27 cellular contexts compared by ENCODE assay signal in the genomic region with DNA sequence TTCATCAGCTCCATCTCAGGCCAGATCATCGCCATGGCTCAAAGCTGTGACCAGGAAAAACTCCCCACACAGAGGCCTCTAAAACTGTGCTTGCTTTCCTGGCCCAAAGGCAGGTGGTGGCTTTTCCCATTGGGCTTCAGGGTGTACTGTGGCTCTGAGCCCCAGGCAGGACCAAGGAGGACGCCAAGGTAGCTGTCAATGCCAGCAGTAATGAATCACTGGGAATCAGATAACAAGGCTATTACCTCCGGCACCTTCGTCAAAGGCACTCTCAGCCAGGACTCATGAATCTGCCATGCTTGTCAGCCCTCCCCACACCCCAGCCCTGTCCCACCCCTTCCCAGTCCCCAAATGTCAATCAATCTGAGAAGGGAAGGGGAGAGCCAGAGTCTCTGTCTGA. TPM values are rescaled to one million over a fixed set of nuclear protein-coding genes. Genes with fewer than 3 reads are reported as not detected.
A peak's percentile ranks its signal among the peaks of the same experiment; 100 is the strongest.
DNase-seq lines count a peak whose midpoint lies in the region; ATAC-seq, FAIRE-seq and TF ChIP-seq lines count a peak whose summit lies in the region.
"Had no signal": no experiment of that assay in that cellular context is flagged by ENCODE, and none has a peak within 500 bp of the region (broad histone marks: within the 10 kb centered on the region; RNA-seq: fewer than 3 reads in every experiment).

No MANE protein-coding gene starts in this region.

- no peak overlapping the region for H3K4me3 Mint-ChIP-seq in osteocyte (ENCODE audit: unreplicated experiment)
- H3K4me3 Mint-ChIP-seq: CD4-positive, CD25-positive, alpha-beta regulatory T cell; CD8-positive, alpha-beta T cell had no signal

- no peaks in the 10 kb centered on the region for H3K27me3 ChIP-seq in BLaER1 treated with 17β-estradiol and CSF1 and Interleukin-3, amounts not matched to agents 10 nM and 100 nM
- H3K27me3 ChIP-seq in bronchial epithelial cell (ENCODE audit: control insufficient read depth, insufficient read depth, low read length) (no peaks in the 10 kb centered on the region), foreskin keratinocyte (peaks cover 55% of the 10 kb centered on the region), smooth muscle cell (ENCODE audit: low read depth) (peaks cover 42% of the 10 kb centered on the region)
- H3K27me3 ChIP-seq: BE2C had no signal

- H3K4me3 ChIP-seq in BLaER1 treated with 17β-estradiol and CSF1 and Interleukin-3, amounts not matched to agents 10 nM and 100 nM = no peak overlapping the region
- no peak overlapping the region for H3K4me3 ChIP-seq in bronchial epithelial cell (ENCODE audit: low read depth, low read length)
- H3K4me3 ChIP-seq in smooth muscle cell = no peak overlapping the region
- H3K4me3 ChIP-seq: A549, GM23248 had no signal

- H3K36me3 Mint-ChIP-seq in osteocyte (ENCODE audit: unreplicated experiment) = no peaks in the 10 kb centered on the region
- H3K36me3 Mint-ChIP-seq: CD4-positive, CD25-positive, alpha-beta regulatory T cell; CD8-positive, alpha-beta T cell had no signal

- peak overlapping the region in 9 of 11 experiments; percentile 21 to 68 (median 51); a peak in 13 of 22 replicates for H3K4me2 ChIP-seq in BLaER1 treated with 17β-estradiol and CSF1 and Interleukin-3, amounts not matched to agents 10 nM and 100 nM
- H3K4me2 ChIP-seq in smooth muscle cell = no peak overlapping the region
- H3K4me2 ChIP-seq: A549 had no signal

- no peak for FAIRE-seq in bronchial epithelial cell (lab: Jason Lieb, UNC)
- FAIRE-seq in D721Med (lab: Jason Lieb, UNC) = no peak
- FAIRE-seq: A549, GM12891, GM18507, H1 had no signal

- no peaks in the 10 kb centered on the region for H3F3A ChIP-seq in smooth muscle cell (ENCODE audit: low read depth)

- no peaks in the 10 kb centered on the region for H3K36me3 ChIP-seq in BLaER1 treated with 17β-estradiol and CSF1 and Interleukin-3, amounts not matched to agents 10 nM and 100 nM
- H3K36me3 ChIP-seq in bronchial epithelial cell (ENCODE audit: control insufficient read depth, insufficient read depth, low read length) (no peaks in the 10 kb centered on the region), smooth muscle cell (ENCODE audit: low read depth) (no peaks in the 10 kb centered on the region)
- H3K36me3 ChIP-seq: BE2C had no signal

- H4K20me1 ChIP-seq in BLaER1 treated with 17β-estradiol and CSF1 and Interleukin-3, amounts not matched to agents 10 nM and 100 nM = no peaks in the 10 kb centered on the region
- H4K20me1 ChIP-seq in smooth muscle cell (ENCODE audit: low read depth) = no peaks in the 10 kb centered on the region

- H3K27ac ChIP-seq in BLaER1 treated with 17β-estradiol and CSF1 and Interleukin-3, amounts not matched to agents 10 nM and 100 nM = no peak overlapping the region
- H3K27ac ChIP-seq in foreskin keratinocyte (no peak overlapping the region), smooth muscle cell (ENCODE audit: low read depth) (no peak overlapping the region)
- H3K27ac ChIP-seq: A549, C4-2B, GM23248 had no signal

- H3K79me2 ChIP-seq in smooth muscle cell (ENCODE audit: low read depth) = no peaks in the 10 kb centered on the region

- TF ChIP-seq CTCF in bronchial epithelial cell (IDR thresholded peaks at IDR 0.05; ENCODE audit: insufficient read depth, low read length, severe bottlenecking) (no peak), foreskin keratinocyte (conservative IDR thresholded peaks at IDR 0.05) (no peak), osteocyte (IDR thresholded peaks at IDR 0.05) (no peak), smooth muscle cell (IDR thresholded peaks at IDR 0.05; ENCODE audit: borderline replicate concordance, insufficient read depth, poor library complexity, severe bottlenecking) (no peak), D721Med (IDR thresholded peaks at IDR 0.05; ENCODE audit: insufficient read depth, missing control alignments) (no peak)

- H3K27me3 Mint-ChIP-seq in osteocyte (ENCODE audit: unreplicated experiment) = peaks cover 3% of the 10 kb centered on the region

- no peak overlapping the region for H3K27ac Mint-ChIP-seq in osteocyte (ENCODE audit: unreplicated experiment)
- H3K27ac Mint-ChIP-seq: CD4-positive, CD25-positive, alpha-beta regulatory T cell; CD8-positive, alpha-beta T cell had no signal

- H3K4me1 Mint-ChIP-seq in osteocyte (ENCODE audit: unreplicated experiment) = no peaks in the 10 kb centered on the region
- H3K4me1 Mint-ChIP-seq: CD4-positive, CD25-positive, alpha-beta regulatory T cell had no signal

- H3K9me3 ChIP-seq in BLaER1 treated with 17β-estradiol and CSF1 and Interleukin-3, amounts not matched to agents 10 nM and 100 nM (replicated peaks in 1 of 11) = no peaks in the 10 kb centered on the region
- no peaks in the 10 kb centered on the region for H3K9me3 ChIP-seq in smooth muscle cell (replicated peaks; ENCODE audit: low read depth)
- H3K9me3 ChIP-seq: A549, BE2C, Caco-2 had no signal

- 67% methylated on average over 4 of the region's 4 CpGs for WGBS in smooth muscle cell (ENCODE audit: low lambda C conversion rate)

- ATAC-seq in foreskin keratinocyte (peak; percentile 45), HG03460 (IDR thresholded peaks at IDR 0.05; ENCODE audit: unreplicated experiment) (no peak)
- ATAC-seq: A549; CD8-positive, alpha-beta T cell had no signal

- no peak overlapping the region for H2AFZ ChIP-seq in smooth muscle cell (ENCODE audit: low read depth)
- H2AFZ ChIP-seq: GM23248 had no signal

- DNase-seq in bronchial epithelial cell (ENCODE audit: low read depth) (peak; percentile 15), foreskin keratinocyte (no peak), osteocyte (ENCODE audit: extremely low spot score, unreplicated experiment) (peak; percentile 53), DMS79 (lab: John Stamatoyannopoulos, UW) (no peak), smooth muscle cell (lab: John Stamatoyannopoulos, UW; ENCODE audit: unreplicated experiment) (no peak), D721Med (ENCODE audit: insufficient read length, low spot score) (no peak)
- DNase-seq: 8988T; ACHN; AML-193; BE2C; Caco-2; CD4-positive, CD25-positive, alpha-beta regulatory T cell; CD8-positive, alpha-beta T cell; DMS 273 treated with DMSO at 0.1 percent for 48 hours; DMS79 treated with DMSO at 0.1 percent for 48 hours; GF-D8; GM23248; H7; HCEC 1CT had no signal

- H3K9ac ChIP-seq in BLaER1 treated with 17β-estradiol and CSF1 and Interleukin-3, amounts not matched to agents 10 nM and 100 nM = no peak overlapping the region
- no peak overlapping the region for H3K9ac ChIP-seq in smooth muscle cell (ENCODE audit: low read depth)
- H3K9ac ChIP-seq: GM23248 had no signal

- no peaks in the 10 kb centered on the region for H3K9me3 Mint-ChIP-seq in osteocyte (ENCODE audit: unreplicated experiment)
- H3K9me3 Mint-ChIP-seq: CD8-positive, alpha-beta T cell had no signal

- peaks cover 12 to 49% (median 43%) of the 10 kb centered on the region in 10 experiments for H3K4me1 ChIP-seq in BLaER1 treated with 17β-estradiol and CSF1 and Interleukin-3, amounts not matched to agents 10 nM and 100 nM
- H3K4me1 ChIP-seq in foreskin keratinocyte (no peaks in the 10 kb centered on the region), smooth muscle cell (ENCODE audit: low read depth) (no peaks in the 10 kb centered on the region)
- H3K4me1 ChIP-seq: A549, BE2C, Caco-2 had no signal

RNA-seq across cellular contexts. Expression of gene EN1, which starts 27.9 kb away (rescaled TPM):
- total RNA-seq in bronchial epithelial cell (not detected in 2 replicates), foreskin keratinocyte (0.75 TPM in 1 of 2 replicates, not detected in the other), osteocyte (not detected in 2 replicates), smooth muscle cell (3.0 TPM in 2 replicates)
- polyA plus RNA-seq in foreskin keratinocyte (0.85 TPM in 1 of 2 replicates, not detected in the other), smooth muscle cell (3.4 and 12.9 TPM in 2 replicates)
- total RNA-seq: CD4-positive, CD25-positive, alpha-beta regulatory T cell; CD8-positive, alpha-beta T cell; G401; H1; H7 had no signal
- polyA plus RNA-seq: CD4-positive, CD25-positive, alpha-beta regulatory T cell; H1 had no signal

Comparison
In these comparisons a context has a peak if more than half of its experiments do, and no peak if none do; other contexts are left out.
1. DNase-seq: peak in bronchial epithelial cell (single experiment) and osteocyte (single experiment); none in foreskin keratinocyte (0 of 2), DMS79 (single experiment), smooth muscle cell (single experiment) and D721Med (single experiment).